Comparison of ENCODE assay signal across 19 cellular contexts in genomic region chr7:156778201-156778600, GRCh38.
DNase-seq lines count a peak whose midpoint lies in the region; ATAC-seq and TF ChIP-seq lines count a peak whose summit lies in the region.
"Had no signal": no experiment of that assay in that cellular context is flagged by ENCODE, and none has a peak within 500 bp of the region (broad histone marks: within the 10 kb centered on the region; RNA-seq: fewer than 3 reads in every experiment).

No MANE protein-coding gene starts in this region.

- H3K9ac ChIP-seq in IMR-90 (ENCODE audit: low read depth, low read length) = no peak overlapping the region

- no peak overlapping the region for H3K4me2 ChIP-seq in IMR-90 (ENCODE audit: low read depth, low read length)
- no peak overlapping the region for H3K4me2 ChIP-seq in osteoblast (ENCODE audit: insufficient read depth, low read length)

- BruUV-seq in IMR-90 (replicated peaks; lab: Mats Ljungman, UMichigan) = no TSS peak

- POLR2A ChIA-PET in IMR-90 (lab: Charles Lee; ENCODE audit: unreplicated experiment) = no interaction called here

- no peak overlapping the region for H2AK9ac ChIP-seq in IMR-90 (replicated peaks; ENCODE audit: low read depth, low read length, poor library complexity)

- H3K9me3 Mint-ChIP-seq in T-helper 1 cell treated with Interleukin-12 subunit alpha and Interleukin-12 subunit beta and Interleukin-4 antibody, amounts not matched to agents 30 μg/mL and 1 μg/mL, for 36 hours = no peaks in the 10 kb centered on the region
- peaks cover 3% of the 10 kb centered on the region for H3K9me3 Mint-ChIP-seq in activated naive CD8-positive, alpha-beta T cell treated with anti-CD3 and anti-CD28 coated beads, Interleukin-2, amount 50 U/mL, for 24 hours
- H3K9me3 Mint-ChIP-seq: CD8-positive, alpha-beta memory T cell had no signal

- H3K27ac Mint-ChIP-seq in T-helper 1 cell treated with Interleukin-12 subunit alpha and Interleukin-12 subunit beta and Interleukin-4 antibody, amounts not matched to agents 30 μg/mL and 1 μg/mL, for 36 hours = peak overlapping the region; percentile 94
- peak overlapping the region; percentile 92 for H3K27ac Mint-ChIP-seq in activated naive CD8-positive, alpha-beta T cell treated with anti-CD3 and anti-CD28 coated beads, Interleukin-2, amount 50 U/mL, for 24 hours
- H3K27ac Mint-ChIP-seq: IgD-negative memory B cell had no signal

- H3K79me2 ChIP-seq in osteoblast (ENCODE audit: insufficient read depth, low read length) = no peaks in the 10 kb centered on the region

- TF ChIP-seq RAD21 in IMR-90 (IDR thresholded peaks at IDR 0.05; ENCODE audit: low read length) = no peak

- H3K79me1 ChIP-seq in IMR-90 (ENCODE audit: low read depth in 1 of 2, low read length in 2 of 2) = no peaks in the 10 kb centered on the region

- no peak overlapping the region for H3K23ac ChIP-seq in IMR-90 (ENCODE audit: low read depth, low read length)

- no peak overlapping the region for H2BK20ac ChIP-seq in IMR-90 (ENCODE audit: low read depth, low read length)

- H3K27ac ChIP-seq in IMR-90 (ENCODE audit: insufficient read depth, low read length) (no peak overlapping the region), osteoblast (ENCODE audit: low read depth, low read length) (no peak overlapping the region)
- H3K27ac ChIP-seq: ascending aorta, tibial nerve had no signal

- H3K4me3 Mint-ChIP-seq in T-helper 1 cell treated with Interleukin-12 subunit alpha and Interleukin-12 subunit beta and Interleukin-4 antibody, amounts not matched to agents 30 μg/mL and 1 μg/mL, for 36 hours = no peak overlapping the region
- H3K4me3 Mint-ChIP-seq in activated naive CD8-positive, alpha-beta T cell treated with anti-CD3 and anti-CD28 coated beads, Interleukin-2, amount 50 U/mL, for 24 hours = no peak overlapping the region
- H3K4me3 Mint-ChIP-seq: CD8-positive, alpha-beta memory T cell had no signal

- H3K9me1 ChIP-seq in IMR-90 (ENCODE audit: insufficient read depth, low read length) = no peaks in the 10 kb centered on the region

- H4K8ac ChIP-seq in IMR-90 (ENCODE audit: low read depth in 2 of 2, low read length in 2 of 2) = no peak overlapping the region

- H3K27me3 ChIP-seq in IMR-90 (ENCODE audit: control insufficient read depth, insufficient read depth, low read length) (no peaks in the 10 kb centered on the region), osteoblast (ENCODE audit: insufficient read depth, low read length) (no peaks in the 10 kb centered on the region)
- H3K27me3 ChIP-seq: ascending aorta, tibial nerve had no signal

- intact Hi-C loops in IMR-90 (cut with micrococcal nuclease) = no loop called here

- no peak overlapping the region for H3K56ac ChIP-seq in IMR-90 (ENCODE audit: extremely low read depth, insufficient read depth, low read length)

- H2AFZ ChIP-seq in IMR-90 (replicated peaks; ENCODE audit: low read length, poor library complexity) (no peak overlapping the region), osteoblast (ENCODE audit: low read length) (no peak overlapping the region)

- H2BK5ac ChIP-seq in IMR-90 (ENCODE audit: low read depth, low read length, poor library complexity, severe bottlenecking) = no peak overlapping the region

- in situ Hi-C loops in IMR-90 (cut with MboI; ENCODE audit: low sequenced_read_pairs) = no loop called here

- H4K5ac ChIP-seq in IMR-90 (ENCODE audit: low read depth, low read length) = no peak overlapping the region

- H3K36me3 Mint-ChIP-seq in T-helper 1 cell treated with Interleukin-12 subunit alpha and Interleukin-12 subunit beta and Interleukin-4 antibody, amounts not matched to agents 30 μg/mL and 1 μg/mL, for 36 hours (ENCODE audit: low read depth) = peaks cover 18% of the 10 kb centered on the region
- peaks cover 26% of the 10 kb centered on the region for H3K36me3 Mint-ChIP-seq in activated naive CD8-positive, alpha-beta T cell treated with anti-CD3 and anti-CD28 coated beads, Interleukin-2, amount 50 U/mL, for 24 hours (ENCODE audit: low read depth)

- H4K20me1 ChIP-seq in IMR-90 (ENCODE audit: insufficient read depth, low read length) (no peaks in the 10 kb centered on the region), osteoblast (ENCODE audit: insufficient read depth, low read length) (no peaks in the 10 kb centered on the region)

- H3K36me3 ChIP-seq in IMR-90 (ENCODE audit: control insufficient read depth, insufficient read depth, low read length) (no peaks in the 10 kb centered on the region), osteoblast (ENCODE audit: insufficient read depth, low read length) (no peaks in the 10 kb centered on the region)
- H3K36me3 ChIP-seq: ascending aorta had no signal

- H3K4me3 ChIP-seq in IMR-90 (ENCODE audit: insufficient read depth, low read depth, low read length) (no peak overlapping the region), osteoblast (ENCODE audit: insufficient read depth, low read length) (no peak overlapping the region)
- H3K4me3 ChIP-seq: ascending aorta, tibial nerve had no signal

- TF ChIP-seq POLR2A in IMR-90 (IDR thresholded peaks at IDR 0.05; ENCODE audit: low read depth, low read length) = no peak

- TF ChIP-seq CTCF in IMR-90 (conservative IDR thresholded peaks at IDR 0.05; ENCODE audit: low read depth, low read length) (peak; percentile 20; the same call in 1 of the 2 replicates), osteoblast (IDR thresholded peaks at IDR 0.05; ENCODE audit: extremely low read depth, low read depth, low read length) (peak; percentile 27)

- H3K9me3 ChIP-seq in IMR-90 (ENCODE audit: control insufficient read depth, insufficient read depth, low read length) (no peaks in the 10 kb centered on the region), osteoblast (ENCODE audit: low read depth, low read length) (no peaks in the 10 kb centered on the region)

- no peak overlapping the region for H3K18ac ChIP-seq in IMR-90 (ENCODE audit: low read depth, low read length)

- CTCF ChIA-PET in IMR-90 (lab: Yijun Ruan, JAX) = interaction anchor here (0.5 to 2.0 kb wide), 8 partner anchors 12 to 1621 kb away, joined by 3 to 6 read pairs (median 4); no protein-coding TSS in a partner anchor

- DNase-seq in T-helper 1 cell (no peak), IMR-90 (no peak), osteoblast (ENCODE audit: insufficient read length, low spot score, missing footprints) (no peak), foreskin melanocyte (no peak), NCI-H146 treated with DMSO at 0.1 percent for 48 hours (lab: John Stamatoyannopoulos, UW; ENCODE audit: unreplicated experiment) (no peak)
- no peak for DNase-seq in activated naive CD8-positive, alpha-beta T cell treated with anti-CD3 and anti-CD28 coated beads, Interleukin-2, amount 50 U/mL, for 24 hours
- DNase-seq in stimulated activated naive CD4-positive, alpha-beta T cell (lab: John Stamatoyannopoulos, UW) = no peak
- DNase-seq: 8988T; activated T-cell treated with anti-CD3 and anti-CD28 coated beads for 4 hours; CD8-positive, alpha-beta memory T cell; cortex of kidney; left colon; NCI-H1105 treated with DMSO at 0.1 percent for 48 hours; NCI-H2227 treated with DMSO at 0.1 percent for 48 hours had no signal

- no peak overlapping the region for H3K4ac ChIP-seq in IMR-90 (ENCODE audit: low read depth, low read length)

- H3K4me1 Mint-ChIP-seq in T-helper 1 cell treated with Interleukin-12 subunit alpha and Interleukin-12 subunit beta and Interleukin-4 antibody, amounts not matched to agents 30 μg/mL and 1 μg/mL, for 36 hours (ENCODE audit: low read depth) = peaks cover 32% of the 10 kb centered on the region
- H3K4me1 Mint-ChIP-seq in activated naive CD8-positive, alpha-beta T cell treated with anti-CD3 and anti-CD28 coated beads, Interleukin-2, amount 50 U/mL, for 24 hours = peaks cover 64% of the 10 kb centered on the region

- no CpG with 5 or more reads among the region's 3 CpGs for WGBS in IMR-90 (ENCODE audit: extremely low coverage in 2 of 2, insufficient read length in 1 of 2), 2 experiments

- H3K14ac ChIP-seq in IMR-90 (replicated peaks; ENCODE audit: low read depth, low read length) = no peak overlapping the region

- no peak overlapping the region for H4K91ac ChIP-seq in IMR-90 (ENCODE audit: insufficient read depth, low read depth, low read length)

- no peak overlapping the region for H2BK15ac ChIP-seq in IMR-90 (ENCODE audit: low read depth, low read length)

- dilution Hi-C loops in IMR-90 (cut with HindIII; ENCODE audit: low sequenced_read_pairs, unreplicated experiment) = no loop called here

- no peaks in the 10 kb centered on the region for H3K4me1 ChIP-seq in IMR-90 (ENCODE audit: control insufficient read depth, insufficient read depth, low read length)
- H3K4me1 ChIP-seq in osteoblast (ENCODE audit: insufficient read depth, low read length) = no peaks in the 10 kb centered on the region
- H3K4me1 ChIP-seq: tibial nerve had no signal

- no peak overlapping the region for H2AK5ac ChIP-seq in IMR-90 (ENCODE audit: low read depth, low read length)

- ATAC-seq in IMR-90 (ENCODE audit: low read depth) = no peak
- no peak for ATAC-seq in activated naive CD8-positive, alpha-beta T cell treated with anti-CD3 and anti-CD28 coated beads, Interleukin-2, amount 50 U/mL, for 24 hours
- ATAC-seq: esophagus mucosa, left colon had no signal

- no peaks in the 10 kb centered on the region for H3K27me3 Mint-ChIP-seq in T-helper 1 cell treated with Interleukin-12 subunit alpha and Interleukin-12 subunit beta and Interleukin-4 antibody, amounts not matched to agents 30 μg/mL and 1 μg/mL, for 36 hours (ENCODE audit: low read depth)
- H3K27me3 Mint-ChIP-seq in activated naive CD8-positive, alpha-beta T cell treated with anti-CD3 and anti-CD28 coated beads, Interleukin-2, amount 50 U/mL, for 24 hours = no peaks in the 10 kb centered on the region
- H3K27me3 Mint-ChIP-seq: CD8-positive, alpha-beta memory T cell; IgD-negative memory B cell had no signal

- no peak overlapping the region for H2BK120ac ChIP-seq in IMR-90 (ENCODE audit: low read depth, low read length)

TF ChIP-seq in IMR-90, 13 proteins besides CTCF, POLR2A, EP300 and RAD21 (continues in another document):
- TF ChIP-seq RCOR1 (IDR thresholded peaks at IDR 0.05; ENCODE audit: insufficient replicate concordance, low read length) = no peak
- no peak for TF ChIP-seq CHD1 (IDR thresholded peaks at IDR 0.05; ENCODE audit: low read depth, low read length)
- TF ChIP-seq CEBPB (IDR thresholded peaks at IDR 0.05; ENCODE audit: low read depth, low read length) = no peak
- no peak for TF ChIP-seq BHLHE40 (IDR thresholded peaks at IDR 0.05; ENCODE audit: low read depth, low read length)
- no peak for TF ChIP-seq ELK1 (IDR thresholded peaks at IDR 0.05; ENCODE audit: borderline replicate concordance, low read depth, low read length)
- no peak for TF ChIP-seq RFX5 (IDR thresholded peaks at IDR 0.05; ENCODE audit: low read depth, low read length)
- no peak for TF ChIP-seq NFE2L2 (IDR thresholded peaks at IDR 0.05; ENCODE audit: low read depth, low read length)
